1 cellular context compared by ENCODE assay signal in the genomic region with DNA sequence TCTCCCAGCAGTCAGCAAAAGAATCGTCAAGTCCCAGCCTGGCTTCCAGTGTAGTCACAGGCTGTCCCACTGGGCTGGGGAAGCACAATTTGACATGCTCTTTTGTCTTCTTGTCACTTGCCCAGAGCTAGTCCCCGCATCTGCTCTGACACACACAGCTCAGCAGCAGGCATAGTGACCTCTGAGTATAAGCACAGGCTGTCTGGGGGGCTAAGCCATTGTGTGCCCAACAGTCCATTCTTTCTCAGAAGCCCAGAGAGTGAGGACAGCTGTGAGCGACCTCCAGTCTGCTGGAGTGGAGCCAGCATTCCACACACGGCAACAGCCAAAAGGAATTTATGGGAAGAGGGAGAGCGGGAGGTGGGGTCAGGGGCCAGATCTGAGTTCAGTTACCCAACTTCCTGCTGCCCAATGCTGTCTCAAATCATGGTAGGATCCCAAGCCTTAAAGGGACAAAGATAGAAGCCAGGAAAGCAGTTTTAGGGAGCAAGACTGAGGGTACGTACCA.
TF ChIP-seq lines count a peak whose summit lies in the region.

No MANE protein-coding gene starts in this region.

TF ChIP-seq in HepG2, 621 proteins besides CTCF, POLR2A, EP300 and RAD21 (continued from another document and continues in another):
- TF ChIP-seq HMG20B (CRISPR knock-in tag; conservative IDR thresholded peaks at IDR 0.05): no peak
- TF ChIP-seq KLF15 (CRISPR knock-in tag; IDR thresholded peaks at IDR 0.05; ENCODE audit: borderline replicate concordance): no peak
- TF ChIP-seq GABPB1 (CRISPR knock-in tag; IDR thresholded peaks at IDR 0.05): peak; percentile 64; the same call in 1 of the 2 replicates
- TF ChIP-seq, protein P1, sequence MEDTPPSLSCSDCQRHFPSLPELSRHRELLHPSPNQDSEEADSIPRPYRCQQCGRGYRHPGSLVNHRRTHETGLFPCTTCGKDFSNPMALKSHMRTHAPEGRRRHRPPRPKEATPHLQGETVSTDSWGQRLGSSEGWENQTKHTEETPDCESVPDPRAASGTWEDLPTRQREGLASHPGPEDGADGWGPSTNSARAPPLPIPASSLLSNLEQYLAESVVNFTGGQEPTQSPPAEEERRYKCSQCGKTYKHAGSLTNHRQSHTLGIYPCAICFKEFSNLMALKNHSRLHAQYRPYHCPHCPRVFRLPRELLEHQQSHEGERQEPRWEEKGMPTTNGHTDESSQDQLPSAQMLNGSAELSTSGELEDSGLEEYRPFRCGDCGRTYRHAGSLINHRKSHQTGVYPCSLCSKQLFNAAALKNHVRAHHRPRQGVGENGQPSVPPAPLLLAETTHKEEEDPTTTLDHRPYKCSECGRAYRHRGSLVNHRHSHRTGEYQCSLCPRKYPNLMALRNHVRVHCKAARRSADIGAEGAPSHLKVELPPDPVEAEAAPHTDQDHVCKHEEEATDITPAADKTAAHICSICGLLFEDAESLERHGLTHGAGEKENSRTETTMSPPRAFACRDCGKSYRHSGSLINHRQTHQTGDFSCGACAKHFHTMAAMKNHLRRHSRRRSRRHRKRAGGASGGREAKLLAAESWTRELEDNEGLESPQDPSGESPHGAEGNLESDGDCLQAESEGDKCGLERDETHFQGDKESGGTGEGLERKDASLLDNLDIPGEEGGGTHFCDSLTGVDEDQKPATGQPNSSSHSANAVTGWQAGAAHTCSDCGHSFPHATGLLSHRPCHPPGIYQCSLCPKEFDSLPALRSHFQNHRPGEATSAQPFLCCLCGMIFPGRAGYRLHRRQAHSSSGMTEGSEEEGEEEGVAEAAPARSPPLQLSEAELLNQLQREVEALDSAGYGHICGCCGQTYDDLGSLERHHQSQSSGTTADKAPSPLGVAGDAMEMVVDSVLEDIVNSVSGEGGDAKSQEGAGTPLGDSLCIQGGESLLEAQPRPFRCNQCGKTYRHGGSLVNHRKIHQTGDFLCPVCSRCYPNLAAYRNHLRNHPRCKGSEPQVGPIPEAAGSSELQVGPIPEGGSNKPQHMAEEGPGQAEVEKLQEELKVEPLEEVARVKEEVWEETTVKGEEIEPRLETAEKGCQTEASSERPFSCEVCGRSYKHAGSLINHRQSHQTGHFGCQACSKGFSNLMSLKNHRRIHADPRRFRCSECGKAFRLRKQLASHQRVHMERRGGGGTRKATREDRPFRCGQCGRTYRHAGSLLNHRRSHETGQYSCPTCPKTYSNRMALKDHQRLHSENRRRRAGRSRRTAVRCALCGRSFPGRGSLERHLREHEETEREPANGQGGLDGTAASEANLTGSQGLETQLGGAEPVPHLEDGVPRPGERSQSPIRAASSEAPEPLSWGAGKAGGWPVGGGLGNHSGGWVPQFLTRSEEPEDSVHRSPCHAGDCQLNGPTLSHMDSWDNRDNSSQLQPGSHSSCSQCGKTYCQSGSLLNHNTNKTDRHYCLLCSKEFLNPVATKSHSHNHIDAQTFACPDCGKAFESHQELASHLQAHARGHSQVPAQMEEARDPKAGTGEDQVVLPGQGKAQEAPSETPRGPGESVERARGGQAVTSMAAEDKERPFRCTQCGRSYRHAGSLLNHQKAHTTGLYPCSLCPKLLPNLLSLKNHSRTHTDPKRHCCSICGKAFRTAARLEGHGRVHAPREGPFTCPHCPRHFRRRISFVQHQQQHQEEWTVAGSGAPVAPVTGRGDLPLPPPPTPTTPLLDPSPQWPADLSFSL (CRISPR knock-in tag; IDR thresholded peaks at IDR 0.05): no peak
- TF ChIP-seq SRSF1 (optimal IDR thresholded peaks at IDR 0.05; ENCODE audit: low read depth, low read length): no peak
- TF ChIP-seq, protein P2, sequence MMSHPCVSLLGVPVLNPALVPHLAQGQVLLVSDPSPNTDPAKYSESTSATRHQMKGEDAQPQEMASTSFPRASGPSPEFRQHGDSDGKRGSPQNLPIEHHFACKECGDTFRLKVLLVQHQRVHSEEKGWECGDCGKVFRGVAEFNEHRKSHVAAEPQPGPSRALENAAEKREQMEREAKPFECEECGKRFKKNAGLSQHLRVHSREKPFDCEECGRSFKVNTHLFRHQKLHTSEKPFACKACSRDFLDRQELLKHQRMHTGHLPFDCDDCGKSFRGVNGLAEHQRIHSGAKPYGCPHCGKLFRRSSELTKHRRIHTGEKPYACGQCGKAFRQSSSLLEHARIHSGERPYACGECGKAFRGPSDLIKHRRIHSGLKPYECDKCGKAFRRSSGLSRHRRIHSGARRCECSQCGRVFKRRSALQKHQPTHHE (CRISPR knock-in tag; IDR thresholded peaks at IDR 0.05; ENCODE audit: borderline replicate concordance): no peak
- no peak for TF ChIP-seq ZEB1 (IDR thresholded peaks at IDR 0.05; ENCODE audit: insufficient replicate concordance, low read depth)
- TF ChIP-seq, protein P3, sequence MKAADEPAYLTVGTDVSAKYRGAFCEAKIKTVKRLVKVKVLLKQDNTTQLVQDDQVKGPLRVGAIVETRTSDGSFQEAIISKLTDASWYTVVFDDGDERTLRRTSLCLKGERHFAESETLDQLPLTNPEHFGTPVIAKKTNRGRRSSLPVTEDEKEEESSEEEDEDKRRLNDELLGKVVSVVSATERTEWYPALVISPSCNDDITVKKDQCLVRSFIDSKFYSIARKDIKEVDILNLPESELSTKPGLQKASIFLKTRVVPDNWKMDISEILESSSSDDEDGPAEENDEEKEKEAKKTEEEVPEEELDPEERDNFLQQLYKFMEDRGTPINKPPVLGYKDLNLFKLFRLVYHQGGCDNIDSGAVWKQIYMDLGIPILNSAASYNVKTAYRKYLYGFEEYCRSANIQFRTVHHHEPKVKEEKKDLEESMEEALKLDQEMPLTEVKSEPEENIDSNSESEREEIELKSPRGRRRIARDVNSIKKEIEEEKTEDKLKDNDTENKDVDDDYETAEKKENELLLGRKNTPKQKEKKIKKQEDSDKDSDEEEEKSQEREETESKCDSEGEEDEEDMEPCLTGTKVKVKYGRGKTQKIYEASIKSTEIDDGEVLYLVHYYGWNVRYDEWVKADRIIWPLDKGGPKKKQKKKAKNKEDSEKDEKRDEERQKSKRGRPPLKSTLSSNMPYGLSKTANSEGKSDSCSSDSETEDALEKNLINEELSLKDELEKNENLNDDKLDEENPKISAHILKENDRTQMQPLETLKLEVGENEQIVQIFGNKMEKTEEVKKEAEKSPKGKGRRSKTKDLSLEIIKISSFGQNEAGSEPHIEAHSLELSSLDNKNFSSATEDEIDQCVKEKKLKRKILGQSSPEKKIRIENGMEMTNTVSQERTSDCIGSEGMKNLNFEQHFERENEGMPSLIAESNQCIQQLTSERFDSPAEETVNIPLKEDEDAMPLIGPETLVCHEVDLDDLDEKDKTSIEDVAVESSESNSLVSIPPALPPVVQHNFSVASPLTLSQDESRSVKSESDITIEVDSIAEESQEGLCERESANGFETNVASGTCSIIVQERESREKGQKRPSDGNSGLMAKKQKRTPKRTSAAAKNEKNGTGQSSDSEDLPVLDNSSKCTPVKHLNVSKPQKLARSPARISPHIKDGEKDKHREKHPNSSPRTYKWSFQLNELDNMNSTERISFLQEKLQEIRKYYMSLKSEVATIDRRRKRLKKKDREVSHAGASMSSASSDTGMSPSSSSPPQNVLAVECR (CRISPR knock-in tag; IDR thresholded peaks at IDR 0.05; ENCODE audit: borderline replicate concordance): no peak; the same call in 1 of the 2 replicates
- TF ChIP-seq ZNF331 (CRISPR knock-in tag; IDR thresholded peaks at IDR 0.05): peak; percentile 43; the same call in 1 of the 2 replicates
- TF ChIP-seq, protein P4, sequence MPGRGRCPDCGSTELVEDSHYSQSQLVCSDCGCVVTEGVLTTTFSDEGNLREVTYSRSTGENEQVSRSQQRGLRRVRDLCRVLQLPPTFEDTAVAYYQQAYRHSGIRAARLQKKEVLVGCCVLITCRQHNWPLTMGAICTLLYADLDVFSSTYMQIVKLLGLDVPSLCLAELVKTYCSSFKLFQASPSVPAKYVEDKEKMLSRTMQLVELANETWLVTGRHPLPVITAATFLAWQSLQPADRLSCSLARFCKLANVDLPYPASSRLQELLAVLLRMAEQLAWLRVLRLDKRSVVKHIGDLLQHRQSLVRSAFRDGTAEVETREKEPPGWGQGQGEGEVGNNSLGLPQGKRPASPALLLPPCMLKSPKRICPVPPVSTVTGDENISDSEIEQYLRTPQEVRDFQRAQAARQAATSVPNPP (CRISPR knock-in tag; IDR thresholded peaks at IDR 0.05): no peak
- no peak for TF ChIP-seq SRY (CRISPR knock-in tag; IDR thresholded peaks at IDR 0.05)
- peak; percentile 44; the same call in 1 of the 2 replicates for TF ChIP-seq HNF4A (CRISPR knock-in tag; IDR thresholded peaks at IDR 0.05)
- TF ChIP-seq ZNF776 (CRISPR knock-in tag; IDR thresholded peaks at IDR 0.05): no peak
- no peak for TF ChIP-seq DMAP1 (CRISPR knock-in tag; IDR thresholded peaks at IDR 0.05)
- TF ChIP-seq, protein P5, sequence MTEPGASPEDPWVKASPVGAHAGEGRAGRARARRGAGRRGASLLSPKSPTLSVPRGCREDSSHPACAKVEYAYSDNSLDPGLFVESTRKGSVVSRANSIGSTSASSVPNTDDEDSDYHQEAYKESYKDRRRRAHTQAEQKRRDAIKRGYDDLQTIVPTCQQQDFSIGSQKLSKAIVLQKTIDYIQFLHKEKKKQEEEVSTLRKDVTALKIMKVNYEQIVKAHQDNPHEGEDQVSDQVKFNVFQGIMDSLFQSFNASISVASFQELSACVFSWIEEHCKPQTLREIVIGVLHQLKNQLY (CRISPR knock-in tag; IDR thresholded peaks at IDR 0.05): 0 out of 2 replicates have a peak, but pooled peaks have one; percentile 17
- no peak for TF ChIP-seq NONO (IDR thresholded peaks at IDR 0.05)
- TF ChIP-seq NONO (CRISPR knock-in tag; conservative IDR thresholded peaks at IDR 0.05): no peak
- TF ChIP-seq HNF4G (IDR thresholded peaks at IDR 0.05; ENCODE audit: borderline replicate concordance, low read depth, low read length): peak; percentile 40; the same call in 1 of the 2 replicates
- no peak for TF ChIP-seq HNF4G (CRISPR knock-in tag; IDR thresholded peaks at IDR 0.05; ENCODE audit: borderline replicate concordance, low read depth)
- TF ChIP-seq SRSF9 (IDR thresholded peaks at IDR 0.05; ENCODE audit: borderline replicate concordance, insufficient read depth, low read depth, low read length, poor library complexity, severe bottlenecking): no peak
- TF ChIP-seq MED13 (CRISPR knock-in tag; IDR thresholded peaks at IDR 0.05): no peak
- TF ChIP-seq ELF3 (CRISPR knock-in tag; IDR thresholded peaks at IDR 0.05): peak; percentile 88
- TF ChIP-seq ZNF317 (CRISPR knock-in tag; IDR thresholded peaks at IDR 0.05): no peak
- TF ChIP-seq ZNF333 (CRISPR knock-in tag; IDR thresholded peaks at IDR 0.05; ENCODE audit: borderline replicate concordance): no peak
- TF ChIP-seq SMAD9 (CRISPR knock-in tag; IDR thresholded peaks at IDR 0.05): no peak
- TF ChIP-seq NR2C2 (CRISPR knock-in tag; IDR thresholded peaks at IDR 0.05; ENCODE audit: borderline replicate concordance): 0 out of 2 replicates have a peak, but pooled peaks have one; percentile 44
- TF ChIP-seq YEATS2 (CRISPR knock-in tag; IDR thresholded peaks at IDR 0.05; ENCODE audit: borderline replicate concordance): no peak
- TF ChIP-seq ZSCAN20 (CRISPR knock-in tag; IDR thresholded peaks at IDR 0.05; ENCODE audit: borderline replicate concordance): no peak
- TF ChIP-seq MIXL1 (CRISPR knock-in tag; IDR thresholded peaks at IDR 0.05): 0 out of 2 replicates have a peak, but pooled peaks have one; percentile 44
- no peak for TF ChIP-seq JUND (CRISPR knock-in tag; IDR thresholded peaks at IDR 0.05)
- no peak for TF ChIP-seq ZMAT3 (CRISPR knock-in tag; conservative IDR thresholded peaks at IDR 0.05)
- TF ChIP-seq SALL1 (CRISPR knock-in tag; IDR thresholded peaks at IDR 0.05): peak; percentile 82
- TF ChIP-seq ZSCAN29 (CRISPR knock-in tag; conservative IDR thresholded peaks at IDR 0.05): no peak
- TF ChIP-seq, protein P6, sequence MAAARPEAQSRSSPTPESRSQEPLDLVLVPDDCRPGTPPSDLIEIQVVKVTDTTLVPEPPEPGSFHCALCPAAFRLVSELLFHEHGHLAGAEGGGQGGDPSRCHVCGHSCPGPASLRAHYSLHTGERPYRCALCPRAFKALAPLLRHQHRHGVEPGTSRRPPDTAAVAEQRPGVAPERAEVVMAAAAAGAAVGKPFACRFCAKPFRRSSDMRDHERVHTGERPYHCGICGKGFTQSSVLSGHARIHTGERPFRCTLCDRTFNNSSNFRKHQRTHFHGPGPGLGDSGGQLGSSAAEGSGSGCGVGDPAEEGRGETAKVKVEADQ (CRISPR knock-in tag; IDR thresholded peaks at IDR 0.05; ENCODE audit: borderline replicate concordance): no peak
- no peak for TF ChIP-seq LCORL (IDR thresholded peaks at IDR 0.05)
- peak; percentile 94 for TF ChIP-seq LCORL (CRISPR knock-in tag; IDR thresholded peaks at IDR 0.05)
- TF ChIP-seq, protein P7, sequence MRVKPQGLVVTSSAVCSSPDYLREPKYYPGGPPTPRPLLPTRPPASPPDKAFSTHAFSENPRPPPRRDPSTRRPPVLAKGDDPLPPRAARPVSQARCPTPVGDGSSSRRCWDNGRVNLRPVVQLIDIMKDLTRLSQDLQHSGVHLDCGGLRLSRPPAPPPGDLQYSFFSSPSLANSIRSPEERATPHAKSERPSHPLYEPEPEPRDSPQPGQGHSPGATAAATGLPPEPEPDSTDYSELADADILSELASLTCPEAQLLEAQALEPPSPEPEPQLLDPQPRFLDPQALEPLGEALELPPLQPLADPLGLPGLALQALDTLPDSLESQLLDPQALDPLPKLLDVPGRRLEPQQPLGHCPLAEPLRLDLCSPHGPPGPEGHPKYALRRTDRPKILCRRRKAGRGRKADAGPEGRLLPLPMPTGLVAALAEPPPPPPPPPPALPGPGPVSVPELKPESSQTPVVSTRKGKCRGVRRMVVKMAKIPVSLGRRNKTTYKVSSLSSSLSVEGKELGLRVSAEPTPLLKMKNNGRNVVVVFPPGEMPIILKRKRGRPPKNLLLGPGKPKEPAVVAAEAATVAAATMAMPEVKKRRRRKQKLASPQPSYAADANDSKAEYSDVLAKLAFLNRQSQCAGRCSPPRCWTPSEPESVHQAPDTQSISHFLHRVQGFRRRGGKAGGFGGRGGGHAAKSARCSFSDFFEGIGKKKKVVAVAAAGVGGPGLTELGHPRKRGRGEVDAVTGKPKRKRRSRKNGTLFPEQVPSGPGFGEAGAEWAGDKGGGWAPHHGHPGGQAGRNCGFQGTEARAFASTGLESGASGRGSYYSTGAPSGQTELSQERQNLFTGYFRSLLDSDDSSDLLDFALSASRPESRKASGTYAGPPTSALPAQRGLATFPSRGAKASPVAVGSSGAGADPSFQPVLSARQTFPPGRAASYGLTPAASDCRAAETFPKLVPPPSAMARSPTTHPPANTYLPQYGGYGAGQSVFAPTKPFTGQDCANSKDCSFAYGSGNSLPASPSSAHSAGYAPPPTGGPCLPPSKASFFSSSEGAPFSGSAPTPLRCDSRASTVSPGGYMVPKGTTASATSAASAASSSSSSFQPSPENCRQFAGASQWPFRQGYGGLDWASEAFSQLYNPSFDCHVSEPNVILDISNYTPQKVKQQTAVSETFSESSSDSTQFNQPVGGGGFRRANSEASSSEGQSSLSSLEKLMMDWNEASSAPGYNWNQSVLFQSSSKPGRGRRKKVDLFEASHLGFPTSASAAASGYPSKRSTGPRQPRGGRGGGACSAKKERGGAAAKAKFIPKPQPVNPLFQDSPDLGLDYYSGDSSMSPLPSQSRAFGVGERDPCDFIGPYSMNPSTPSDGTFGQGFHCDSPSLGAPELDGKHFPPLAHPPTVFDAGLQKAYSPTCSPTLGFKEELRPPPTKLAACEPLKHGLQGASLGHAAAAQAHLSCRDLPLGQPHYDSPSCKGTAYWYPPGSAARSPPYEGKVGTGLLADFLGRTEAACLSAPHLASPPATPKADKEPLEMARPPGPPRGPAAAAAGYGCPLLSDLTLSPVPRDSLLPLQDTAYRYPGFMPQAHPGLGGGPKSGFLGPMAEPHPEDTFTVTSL (CRISPR knock-in tag; IDR thresholded peaks at IDR 0.05; ENCODE audit: borderline replicate concordance): no peak
- TF ChIP-seq RCOR2 (CRISPR knock-in tag; IDR thresholded peaks at IDR 0.05): 0 out of 2 replicates have a peak, but pooled peaks have one; percentile 64
